In genomic region chr1:65432918-65433317, GRCh38 we compare ENCODE assay signal across 1 cellular context.
TF ChIP-seq lines count a peak whose summit lies in the region.

No MANE protein-coding gene starts in this region.

TF ChIP-seq in H1, 55 proteins besides CTCF, POLR2A, EP300 and RAD21:
- TF ChIP-seq HDAC6 (IDR thresholded peaks at IDR 0.05; ENCODE audit: low read depth, low read length) (no peak), HDAC2 (IDR thresholded peaks at IDR 0.05; ENCODE audit: borderline replicate concordance in 1 of 2, low read depth in 2 of 2, low read length in 2 of 2) (no peak), MAX (IDR thresholded peaks at IDR 0.05) (0 out of 2 replicates have a peak, but pooled peaks have one; percentile 22), KDM5A (IDR thresholded peaks at IDR 0.05; ENCODE audit: low read length) (no peak), SRF (IDR thresholded peaks at IDR 0.05; ENCODE audit: low read depth, low read length) (no peak)
